Comparison of ENCODE assay signal across 10 cellular contexts in the genomic region with DNA sequence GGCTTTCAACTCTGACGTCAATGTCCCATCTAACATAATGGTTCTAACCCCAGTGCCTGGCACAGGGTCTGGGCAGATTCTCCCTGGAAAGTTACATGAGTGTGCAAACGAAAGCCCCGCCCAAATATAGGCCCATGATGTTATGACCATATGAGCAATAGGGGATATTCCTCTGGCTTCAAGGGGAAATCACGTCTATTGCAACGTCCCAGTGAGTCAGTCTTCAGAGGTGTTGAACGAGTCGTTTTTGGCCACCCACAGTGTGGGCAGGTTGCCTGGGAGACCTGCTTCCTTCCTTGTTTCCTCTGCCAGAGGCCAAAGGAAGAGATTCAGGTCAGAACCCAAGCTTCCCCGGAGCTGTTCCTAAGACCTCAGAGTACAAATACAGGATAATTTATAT. TPM values are rescaled to one million over a fixed set of nuclear protein-coding genes. Genes with fewer than 3 reads are reported as not detected.
DNase-seq lines count a peak whose midpoint lies in the region; ATAC-seq and FAIRE-seq lines count a peak whose summit lies in the region.
"Had no signal": no experiment of that assay in that cellular context is flagged by ENCODE, and none has a peak within 500 bp of the region (broad histone marks: within the 10 kb centered on the region; RNA-seq: fewer than 3 reads in every experiment).

No MANE protein-coding gene starts in this region.

- H3K27me3 Mint-ChIP-seq in effector memory CD8-positive, alpha-beta T cell: no peaks in the 10 kb centered on the region

- no peak for FAIRE-seq in small intestine (lab: Jason Lieb, UNC)
- FAIRE-seq: endometrium had no signal

- peaks cover 0 to 2% of the 10 kb centered on the region in 2 donors for H3K4me1 ChIP-seq in small intestine (ENCODE audit: control insufficient read depth in 2 of 2, insufficient read depth in 1 of 2, low read depth in 1 of 2, low read length in 1 of 2)

- H3K4me3 Mint-ChIP-seq in effector memory CD8-positive, alpha-beta T cell: peak overlapping the region; percentile 75 to 83

- no peak overlapping the region for H3K4me3 ChIP-seq in small intestine (ENCODE audit: low read depth in 1 of 2, low read length in 2 of 2)

- peak overlapping the region; percentile 98 to 99 for H3K27ac Mint-ChIP-seq in effector memory CD8-positive, alpha-beta T cell

- peak; percentile 89 for ATAC-seq in effector memory CD8-positive, alpha-beta T cell (replicated peaks)
- peak; percentile 94 for ATAC-seq in stimulated activated naive CD8-positive, alpha-beta T cell treated with anti-CD3 and anti-CD28 coated beads, Interleukin-15, Interleukin-2, amounts not matched to agents 100 U/mL and 50 U/mL, for 24 hours

- H3K27ac ChIP-seq in small intestine (ENCODE audit: low read depth in 1 of 2, low read length in 1 of 2): no peak overlapping the region

- peaks cover 43% of the 10 kb centered on the region for H3K36me3 Mint-ChIP-seq in effector memory CD8-positive, alpha-beta T cell (ENCODE audit: insufficient read depth)

- DNase-seq in activated T-cell treated with anti-CD3 and anti-CD28 coated beads for 1 hour (ENCODE audit: low read depth): peak; percentile 15
- DNase-seq in activated T-cell treated with anti-CD3 and anti-CD28 coated beads, Interleukin-2, amount 50 U/mL, for 1 hour: no peak
- DNase-seq in T-helper 22 cell (ENCODE audit: low read depth): peak; percentile 62
- DNase-seq in effector memory CD8-positive, alpha-beta T cell: peak; percentile 38 to 53 (median 50)
- DNase-seq in stimulated activated naive CD8-positive, alpha-beta T cell treated with anti-CD3 and anti-CD28 coated beads, Interleukin-15, Interleukin-2, amounts not matched to agents 100 U/mL and 50 U/mL, for 24 hours: peak; percentile 82
- DNase-seq in small intestine: no peak
- no peak for DNase-seq in foreskin melanocyte
- DNase-seq in ecto neural progenitor cell (ENCODE audit: low spot score): no peak
- DNase-seq: occipital lobe had no signal

- no peaks in the 10 kb centered on the region for H3K9me3 Mint-ChIP-seq in effector memory CD8-positive, alpha-beta T cell

- H3K36me3 ChIP-seq in small intestine (ENCODE audit: control insufficient read depth in 2 of 2, insufficient read depth in 2 of 2, low read length in 2 of 2): no peaks in the 10 kb centered on the region

- H3K27me3 ChIP-seq in small intestine (ENCODE audit: control insufficient read depth in 2 of 2, insufficient read depth in 2 of 2, low read length in 2 of 2): no peaks in the 10 kb centered on the region

- H3K9me3 ChIP-seq in small intestine (ENCODE audit: control insufficient read depth, low read depth): no peaks in the 10 kb centered on the region

- H3K4me1 Mint-ChIP-seq in effector memory CD8-positive, alpha-beta T cell (ENCODE audit: low read depth in 2 of 2): peaks cover 59 to 66% of the 10 kb centered on the region in 2 donors

- 49 to 68% (median 51%) methylated on average over 8 of the region's 8 CpGs for WGBS in small intestine, 3 donors

RNA-seq across cellular contexts. Expression of a gene that starts 30.3 kb away (rescaled TPM):
- polyA plus RNA-seq in small intestine: 1 to 10 TPM; 1.3 to 4.6 (median 3.7) TPM

Comparison
In these comparisons a context has a peak if more than half of its experiments do, and no peak if none do; other contexts are left out.
1. DNase-seq: peak in activated T-cell treated with anti-CD3 and anti-CD28 coated beads for 1 hour (single experiment), T-helper 22 cell (single experiment), effector memory CD8-positive, alpha-beta T cell (3 of 3) and stimulated activated naive CD8-positive, alpha-beta T cell treated with anti-CD3 and anti-CD28 coated beads, Interleukin-15, Interleukin-2, amounts not matched to agents 100 U/mL and 50 U/mL, for 24 hours (single experiment); none in activated T-cell treated with anti-CD3 and anti-CD28 coated beads, Interleukin-2, amount 50 U/mL, for 1 hour (single experiment), small intestine (single experiment), foreskin melanocyte (single experiment) and ecto neural progenitor cell (single experiment).